17 cellular contexts compared by ENCODE assay signal in the genomic region with DNA sequence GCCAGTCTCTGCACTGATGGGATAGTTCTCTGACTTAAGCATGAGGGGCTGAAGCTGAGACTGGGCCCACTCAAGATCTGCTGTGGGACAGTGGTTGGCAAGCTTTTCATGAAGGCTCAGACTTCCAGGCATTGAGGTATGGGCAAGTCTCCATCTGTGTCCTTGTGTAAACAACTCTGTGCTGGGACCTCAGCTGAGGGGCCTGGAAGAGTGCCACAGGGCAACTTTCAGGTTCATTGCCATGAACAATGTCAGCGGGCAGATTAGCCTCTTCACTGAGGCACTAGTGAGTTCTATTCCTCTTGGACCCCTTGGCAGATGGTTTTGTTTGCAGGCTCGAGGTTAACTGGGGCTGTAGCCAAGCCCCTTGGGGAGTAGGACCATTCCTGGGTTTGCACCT.
A peak's percentile ranks its signal among the peaks of the same experiment; 100 is the strongest.
DNase-seq lines count a peak whose midpoint lies in the region; FAIRE-seq and TF ChIP-seq lines count a peak whose summit lies in the region.
"Had no signal": no experiment of that assay in that cellular context is flagged by ENCODE, and none has a peak within 500 bp of the region (broad histone marks: within the 10 kb centered on the region; RNA-seq: fewer than 3 reads in every experiment).

No MANE protein-coding gene starts in this region.

- H4K20me1 ChIP-seq in H1 (replicated peaks in 1 of 2; ENCODE audit: control insufficient read depth in 1 of 2, insufficient read depth in 2 of 2, low read length in 2 of 2), result no peaks in the 10 kb centered on the region

- CTCF ChIA-PET in H1 (lab: Charles Lee; ENCODE audit: partially characterized antibody), result interaction anchor here (0.8 to 2.0 kb wide), 15 partner anchors 9 to 761 kb away, joined by 3 to 10 read pairs (median 4); a partner anchor contains a TSS
- CTCF ChIA-PET in activated CD4-positive, alpha-beta memory T cell treated with anti-CD3 and anti-CD28 coated beads, Interleukin-2, amount 10 ng/mL, durations not matched to agents 7 days and 5 days (lab: Charles Lee), result no interaction called here

- H2BK120ac ChIP-seq in H1 (replicated peaks; ENCODE audit: low read depth, low read length), result peak overlapping the region; percentile 77

- H3K56ac ChIP-seq in H1 (replicated peaks; ENCODE audit: insufficient read length, low read depth, low read length), result no peak overlapping the region

- H3K79me1 ChIP-seq in H1 (ENCODE audit: low read depth, low read length), result no peaks in the 10 kb centered on the region

- peak overlapping the region; percentile 20 for H4K91ac ChIP-seq in H1 (replicated peaks; ENCODE audit: insufficient read length, low read length)

- no peak overlapping the region for H3K4me3 Mint-ChIP-seq in activated CD4-positive, alpha-beta memory T cell treated with anti-CD3 and anti-CD28 coated beads, Interleukin-2, amount 10 ng/mL, durations not matched to agents 7 days and 5 days
- H3K4me3 Mint-ChIP-seq: CD4-positive, alpha-beta T cell; HFFc6 had no signal

- no peak for TF ChIP-seq EP300 in H1 (IDR thresholded peaks at IDR 0.05; ENCODE audit: borderline replicate concordance in 1 of 2, low read depth in 2 of 2, low read length in 2 of 2)

- H3K36me3 ChIP-seq in H1 (ENCODE audit: control insufficient read depth in 2 of 4, insufficient read depth in 4 of 4, low read length in 3 of 4), result no peaks in the 10 kb centered on the region

- no peak overlapping the region for H3K14ac ChIP-seq in H1 (ENCODE audit: insufficient read length)

- H3K4me2 ChIP-seq in H1 (ENCODE audit: insufficient read depth in 1 of 2, low read depth in 2 of 2, low read length in 2 of 2), result no peak overlapping the region

- 0 out of 2 replicates have a peak overlapping the region, but pooled peaks have one; percentile 22 for H4K8ac ChIP-seq in H1 (ENCODE audit: extremely low read depth, insufficient read depth, low read length)

- H2BK20ac ChIP-seq in H1 (ENCODE audit: low read length), result peak overlapping the region; percentile 91

- intact Hi-C loops in posterior vena cava (cut with DNase I), result no loop called here

- H3K4ac ChIP-seq in H1 (replicated peaks; ENCODE audit: insufficient read length, low read depth, low read length), result no peak overlapping the region

- H3K27ac ChIP-seq in H1 (ENCODE audit: low read depth, low read length), result no peak overlapping the region
- H3K27ac ChIP-seq: C4-2B, GM23248 had no signal

- H3K9me3 ChIP-seq in H1 (ENCODE audit: insufficient read depth in 2 of 2, low read depth in 1 of 2, low read length in 1 of 2), result no peaks in the 10 kb centered on the region; a peak in 1 of 4 replicates
- H3K9me3 ChIP-seq: Caco-2 had no signal

- H3K27me3 ChIP-seq in H1 (replicated peaks in 1 of 4; ENCODE audit: control insufficient read depth in 3 of 4, extremely low read depth in 1 of 4, insufficient read depth in 3 of 4, low read length in 3 of 4), result no peaks in the 10 kb centered on the region

- H3K4me1 Mint-ChIP-seq in activated CD4-positive, alpha-beta memory T cell treated with anti-CD3 and anti-CD28 coated beads, Interleukin-2, amount 10 ng/mL, durations not matched to agents 7 days and 5 days, result no peaks in the 10 kb centered on the region

- no peaks in the 10 kb centered on the region for H3K36me3 Mint-ChIP-seq in activated CD4-positive, alpha-beta memory T cell treated with anti-CD3 and anti-CD28 coated beads, Interleukin-2, amount 10 ng/mL, durations not matched to agents 7 days and 5 days (ENCODE audit: low read depth)

- no peak overlapping the region for H3K4me3 ChIP-seq in H1 (ENCODE audit: extremely low read depth in 1 of 4, insufficient read depth in 2 of 4, low read depth in 3 of 4, low read length in 4 of 4)
- H3K4me3 ChIP-seq: GM23248 had no signal

- no peak overlapping the region for H3K27ac Mint-ChIP-seq in activated CD4-positive, alpha-beta memory T cell treated with anti-CD3 and anti-CD28 coated beads, Interleukin-2, amount 10 ng/mL, durations not matched to agents 7 days and 5 days
- H3K27ac Mint-ChIP-seq: CD4-positive, alpha-beta T cell; HFFc6 had no signal

- TF ChIP-seq RAD21 in H1 (IDR thresholded peaks at IDR 0.05 in 1 of 2, conservative IDR thresholded peaks at IDR 0.05 in 1 of 2; ENCODE audit: low read depth in 2 of 2, low read length in 2 of 2), result no peak

- no peak overlapping the region; the same call in 1 of the 2 replicates for H2AK5ac ChIP-seq in H1 (ENCODE audit: low read depth, low read length)

- 0 out of 2 replicates have a peak overlapping the region, but pooled peaks have one; percentile 53 for H2AFZ ChIP-seq in H1 (ENCODE audit: low read length)
- H2AFZ ChIP-seq: GM23248 had no signal

- no peaks in the 10 kb centered on the region for H3K27me3 Mint-ChIP-seq in activated CD4-positive, alpha-beta memory T cell treated with anti-CD3 and anti-CD28 coated beads, Interleukin-2, amount 10 ng/mL, durations not matched to agents 7 days and 5 days
- H3K27me3 Mint-ChIP-seq: CD4-positive, alpha-beta T cell had no signal

- no peak overlapping the region for H3K9ac ChIP-seq in H1 (replicated peaks in 1 of 4; ENCODE audit: extremely low read depth in 1 of 4, low read depth in 3 of 4, low read length in 3 of 4)
- H3K9ac ChIP-seq: GM23248 had no signal

- H2BK12ac ChIP-seq in H1 (ENCODE audit: low read depth, low read length), result peak overlapping the region; percentile 22; the same call in 1 of the 2 replicates

- peak overlapping the region; percentile 42; the same call in 1 of the 2 replicates for H3K18ac ChIP-seq in H1 (ENCODE audit: extremely low read depth, low read length)

- no peak overlapping the region for H2BK15ac ChIP-seq in H1 (ENCODE audit: low read length)

- TF ChIP-seq CTCF in H1 (IDR thresholded peaks at IDR 0.05; ENCODE audit: control extremely low read depth in 1 of 3, insufficient read depth in 1 of 3, low read depth in 1 of 3, low read length in 3 of 3), result no peak

- DNase-seq in NCI-H446 treated with DMSO at 0.1 percent for 48 hours (lab: John Stamatoyannopoulos, UW) (peak; percentile 98), H1 (ENCODE audit: low read depth in 1 of 2, low spot score in 2 of 2) (no peak), midbrain (lab: John Stamatoyannopoulos, UW) (peak; percentile 27), epidermal melanocyte (ENCODE audit: insufficient read length, low spot score) (no peak), posterior vena cava (ENCODE audit: low spot score) (no peak), RCC 7860 (ENCODE audit: low spot score) (no peak)
- DNase-seq in activated CD4-positive, alpha-beta memory T cell treated with anti-CD3 and anti-CD28 coated beads, Interleukin-2, amount 10 ng/mL, durations not matched to agents 7 days and 5 days, result no peak
- DNase-seq: Caco-2; CD4-positive, alpha-beta T cell; HFFc6 had no signal

- WGBS in H1 (ENCODE audit: extremely low coverage in 1 of 2, insufficient coverage in 1 of 2, insufficient read length in 1 of 2, insufficient replicate concordance in 2 of 2, low coverage in 1 of 2, low lambda C conversion rate in 2 of 2, missing lambda C conversion rate in 1 of 2), 2 experiments, result 88% methylated on average over 2 of the region's 2 CpGs; no CpG with 5 or more reads in 1 of the 2 experiments

- POLR2A ChIA-PET in H1 (lab: Charles Lee; ENCODE audit: partially characterized antibody), result no interaction called here
- POLR2A ChIA-PET in activated CD4-positive, alpha-beta memory T cell treated with anti-CD3 and anti-CD28 coated beads, Interleukin-2, amount 10 ng/mL, durations not matched to agents 7 days and 5 days (lab: Charles Lee), result no interaction called here

- H3K4me1 ChIP-seq in H1 (replicated peaks in 1 of 4; ENCODE audit: control insufficient read depth in 3 of 4, insufficient read depth in 4 of 4, low read length in 3 of 4), result no peaks in the 10 kb centered on the region
- H3K4me1 ChIP-seq: Caco-2 had no signal

- no peaks in the 10 kb centered on the region for H3K79me2 ChIP-seq in H1 (ENCODE audit: control insufficient read depth in 1 of 2, insufficient read depth in 2 of 2, low read length in 2 of 2)

- H3K23ac ChIP-seq in H1 (ENCODE audit: insufficient read length), result no peak overlapping the region

- no peak for FAIRE-seq in H1 (lab: Jason Lieb, UNC)
- FAIRE-seq in RCC 7860 (lab: Jason Lieb, UNC), result no peak
- FAIRE-seq: A204.1, D721Med, G401.6, GM12891, GM18507 had no signal

- H3K23me2 ChIP-seq in H1 (ENCODE audit: low read depth, low read length), result no peaks in the 10 kb centered on the region

- H3K9me3 Mint-ChIP-seq in activated CD4-positive, alpha-beta memory T cell treated with anti-CD3 and anti-CD28 coated beads, Interleukin-2, amount 10 ng/mL, durations not matched to agents 7 days and 5 days, result peaks cover 3% of the 10 kb centered on the region

- H2BK5ac ChIP-seq in H1 (ENCODE audit: low read depth, low read length), result peak overlapping the region; percentile 63; the same call in 1 of the 2 replicates

- no peak for TF ChIP-seq POLR2A in H1 (IDR thresholded peaks at IDR 0.05; ENCODE audit: control extremely low read depth in 1 of 2, low read depth in 2 of 2, low read length in 2 of 2)

- no peak overlapping the region for H4K5ac ChIP-seq in H1 (ENCODE audit: insufficient read length, low read depth, low read length)

TF ChIP-seq in H1, 55 proteins besides CTCF, POLR2A, EP300 and RAD21:
- TF ChIP-seq POU5F1 (IDR thresholded peaks at IDR 0.05; ENCODE audit: low read depth, low read length) (no peak), SIX5 (IDR thresholded peaks at IDR 0.05; ENCODE audit: low read depth, low read length) (no peak), JUN (IDR thresholded peaks at IDR 0.05; ENCODE audit: low read depth, low read length) (no peak), NANOG (IDR thresholded peaks at IDR 0.05; ENCODE audit: insufficient read depth, low read depth, low read length, poor library complexity, severe bottlenecking) (no peak), TAF1 (IDR thresholded peaks at IDR 0.05; ENCODE audit: low read depth, low read length) (no peak), FOSL1 (IDR thresholded peaks at IDR 0.05; ENCODE audit: insufficient read depth, low read depth, low read length) (no peak)

Comparison
In these comparisons a context has a peak if more than half of its experiments do, and no peak if none do; other contexts are left out.
1. DNase-seq: peak in NCI-H446 treated with DMSO at 0.1 percent for 48 hours (single experiment) and midbrain (single experiment); none in H1 (0 of 2), epidermal melanocyte (single experiment), posterior vena cava (single experiment), activated CD4-positive, alpha-beta memory T cell treated with anti-CD3 and anti-CD28 coated beads, Interleukin-2, amount 10 ng/mL, durations not matched to agents 7 days and 5 days (single experiment) and RCC 7860 (single experiment).